In genomic region chr4:41934813-41935651, GRCh38 we compare ENCODE assay signal across 7 cellular contexts.
DNase-seq lines count a peak whose midpoint lies in the region; ATAC-seq and TF ChIP-seq lines count a peak whose summit lies in the region.

A gene with protein sequence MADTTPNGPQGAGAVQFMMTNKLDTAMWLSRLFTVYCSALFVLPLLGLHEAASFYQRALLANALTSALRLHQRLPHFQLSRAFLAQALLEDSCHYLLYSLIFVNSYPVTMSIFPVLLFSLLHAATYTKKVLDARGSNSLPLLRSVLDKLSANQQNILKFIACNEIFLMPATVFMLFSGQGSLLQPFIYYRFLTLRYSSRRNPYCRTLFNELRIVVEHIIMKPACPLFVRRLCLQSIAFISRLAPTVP (plus strand): TSS chr4:41935429. CDS start chr4:41935485, 56 bp downstream.

- no peak for TF ChIP-seq CTCF in retinal pigment epithelial cell (conservative IDR thresholded peaks at IDR 0.05; ENCODE audit: low read depth, low read length)

- DNase-seq in NCI-H2081 (lab: John Stamatoyannopoulos, UW) (peak; percentile 92 to 97), T1000 (lab: John Stamatoyannopoulos, UW) (peak; percentile 81), astrocyte of the hippocampus (ENCODE audit: low read depth, low spot score) (peak; percentile 93), hippocampal formation (lab: John Stamatoyannopoulos, UW) (peak; percentile 80 to 86), retinal pigment epithelial cell (ENCODE audit: low read depth) (peak; percentile 51)

- ATAC-seq in GM18508 (IDR thresholded peaks at IDR 0.05; ENCODE audit: insufficient read depth, unreplicated experiment) (peak; percentile 78), HG03025 (IDR thresholded peaks at IDR 0.05; ENCODE audit: low FRiP score, unreplicated experiment) (peak; percentile 96)

- H3K4me3 ChIP-seq in retinal pigment epithelial cell (ENCODE audit: low read length) = peak within 1 kb of the TSS; percentile 97

Comparison
In these comparisons a context has a peak if more than half of its experiments do, and no peak if none do; other contexts are left out.
1. Peak in every context shown above with its lines: DNase-seq, ATAC-seq and H3K4me3 ChIP-seq.